ENCODE assay signal across 31 cellular contexts in genomic region chr10:43219848-43220247, GRCh38. TPM values are rescaled to one million over a fixed set of nuclear protein-coding genes. Genes with fewer than 3 reads are reported as not detected.
DNase-seq lines count a peak whose midpoint lies in the region; ATAC-seq and TF ChIP-seq lines count a peak whose summit lies in the region.
"Had no signal": no experiment of that assay in that cellular context is flagged by ENCODE, and none has a peak within 500 bp of the region (broad histone marks: within the 10 kb centered on the region; RNA-seq: fewer than 3 reads in every experiment).

No MANE protein-coding gene starts in this region.

- H3K4me3 Mint-ChIP-seq in endodermal cell = no peak overlapping the region
- H3K4me3 Mint-ChIP-seq in activated CD8-positive, alpha-beta T cell treated with anti-CD3 and anti-CD28 coated beads for 36 hours = no peak overlapping the region
- H3K4me3 Mint-ChIP-seq: B cell; CD8-positive, alpha-beta memory T cell; stimulated activated naive CD8-positive, alpha-beta T cell treated with anti-CD3 and anti-CD28 coated beads, Interleukin-15, amount 100 ng/mL, for 72 hours; T-helper 1 cell treated with Interleukin-12 subunit alpha and Interleukin-12 subunit beta and Interleukin-4 antibody, amounts not matched to agents 30 μg/mL and 1 μg/mL, for 36 hours had no signal

- H3K27me3 Mint-ChIP-seq in endodermal cell (ENCODE audit: insufficient read depth) = peaks cover 2% of the 10 kb centered on the region
- peaks cover under 1% of the 10 kb centered on the region for H3K27me3 Mint-ChIP-seq in activated CD8-positive, alpha-beta T cell treated with anti-CD3 and anti-CD28 coated beads for 36 hours

- H3K36me3 ChIP-seq in SK-N-SH (replicated peaks in 1 of 2; ENCODE audit: control insufficient read depth in 1 of 2, insufficient read depth in 2 of 2, low read length in 1 of 2) = no peaks in the 10 kb centered on the region
- no peaks in the 10 kb centered on the region for H3K36me3 ChIP-seq in endodermal cell (ENCODE audit: control insufficient read depth, insufficient read depth, low read length)
- H3K36me3 ChIP-seq in psoas muscle (ENCODE audit: insufficient read depth in 1 of 2, low read depth in 1 of 2) = no peaks in the 10 kb centered on the region
- no peaks in the 10 kb centered on the region for H3K36me3 ChIP-seq in upper lobe of left lung
- H3K36me3 ChIP-seq: esophagus muscularis mucosa, neutrophil, prostate gland, thyroid gland had no signal

- no peak overlapping the region for H3K27ac Mint-ChIP-seq in endodermal cell
- H3K27ac Mint-ChIP-seq in activated CD8-positive, alpha-beta T cell treated with anti-CD3 and anti-CD28 coated beads for 36 hours = no peak overlapping the region
- H3K27ac Mint-ChIP-seq: B cell; IgD-negative memory B cell; stimulated activated naive CD8-positive, alpha-beta T cell treated with anti-CD3 and anti-CD28 coated beads, Interleukin-15, amount 100 ng/mL, for 72 hours; T-helper 1 cell treated with Interleukin-12 subunit alpha and Interleukin-12 subunit beta and Interleukin-4 antibody, amounts not matched to agents 30 μg/mL and 1 μg/mL, for 36 hours had no signal

- CTCF ChIA-PET in SK-N-SH (lab: Yijun Ruan, JAX) = interaction anchor here (2.5 kb wide), 1 partner anchor 15 kb away, joined by 11 read pairs; no protein-coding TSS in a partner anchor
- CTCF ChIA-PET in activated CD8-positive, alpha-beta T cell treated with anti-CD3 and anti-CD28 coated beads for 36 hours (lab: Charles Lee) = no interaction called here

- H3K9me3 Mint-ChIP-seq in endodermal cell = no peaks in the 10 kb centered on the region
- no peaks in the 10 kb centered on the region for H3K9me3 Mint-ChIP-seq in activated CD8-positive, alpha-beta T cell treated with anti-CD3 and anti-CD28 coated beads for 36 hours
- H3K9me3 Mint-ChIP-seq: CD8-positive, alpha-beta memory T cell; IgD-negative memory B cell; stimulated activated naive CD8-positive, alpha-beta T cell treated with anti-CD3 and anti-CD28 coated beads, Interleukin-15, amount 100 ng/mL, for 72 hours; T-helper 1 cell treated with Interleukin-12 subunit alpha and Interleukin-12 subunit beta and Interleukin-4 antibody, amounts not matched to agents 30 μg/mL and 1 μg/mL, for 36 hours had no signal

- TF ChIP-seq CTCF in SK-N-SH (IDR thresholded peaks at IDR 0.05) (no peak), endodermal cell (conservative IDR thresholded peaks at IDR 0.05) (no peak), psoas muscle (IDR thresholded peaks at IDR 0.05) (no peak), upper lobe of left lung (IDR thresholded peaks at IDR 0.05) (no peak)
- no peak for TF ChIP-seq CTCF in activated CD8-positive, alpha-beta T cell treated with anti-CD3 and anti-CD28 coated beads for 36 hours (IDR thresholded peaks at IDR 0.05)

- H3K9ac ChIP-seq in SK-N-SH (no peak overlapping the region), endodermal cell (ENCODE audit: extremely low read depth, low read length, poor library complexity, severe bottlenecking) (no peak overlapping the region)

- H3K4me2 ChIP-seq in SK-N-SH = no peak overlapping the region

- no peaks in the 10 kb centered on the region for H3K9me3 ChIP-seq in SK-N-SH
- H3K9me3 ChIP-seq in endodermal cell (ENCODE audit: control insufficient read depth, low read length) = no peaks in the 10 kb centered on the region
- no peaks in the 10 kb centered on the region for H3K9me3 ChIP-seq in psoas muscle
- H3K9me3 ChIP-seq in upper lobe of left lung = no peaks in the 10 kb centered on the region
- H3K9me3 ChIP-seq: esophagus muscularis mucosa, neutrophil, prostate gland, thyroid gland had no signal

- intact Hi-C loops in psoas muscle (cut with DNase I) = no loop called here
- intact Hi-C loops in activated CD8-positive, alpha-beta T cell treated with anti-CD3 and anti-CD28 coated beads for 36 hours (cut with micrococcal nuclease) = no loop called here

- no peaks in the 10 kb centered on the region for H3K79me2 ChIP-seq in SK-N-SH (ENCODE audit: insufficient read depth)

- no peak for TF ChIP-seq EP300 in SK-N-SH (IDR thresholded peaks at IDR 0.05; ENCODE audit: borderline replicate concordance in 1 of 2, low read depth in 1 of 2, low read length in 1 of 2)
- TF ChIP-seq EP300 in upper lobe of left lung (IDR thresholded peaks at IDR 0.05) = no peak

- H3K27ac ChIP-seq in SK-N-SH (ENCODE audit: low read depth in 2 of 2, low read length in 1 of 2) (no peak overlapping the region), endodermal cell (ENCODE audit: low read depth, low read length) (no peak overlapping the region), psoas muscle (no peak overlapping the region), upper lobe of left lung (no peak overlapping the region)
- H3K27ac ChIP-seq: foreskin keratinocyte, neutrophil, prostate gland, thyroid gland had no signal

- POLR2A ChIA-PET in SK-N-SH (lab: Yijun Ruan, JAX) = no interaction called here
- POLR2A ChIA-PET in activated CD8-positive, alpha-beta T cell treated with anti-CD3 and anti-CD28 coated beads for 36 hours (lab: Charles Lee) = no interaction called here

- H4K20me1 ChIP-seq in SK-N-SH (ENCODE audit: insufficient read depth) = no peaks in the 10 kb centered on the region

- H3K9me2 ChIP-seq in SK-N-SH = no peaks in the 10 kb centered on the region

- no peak for TF ChIP-seq POLR2A in upper lobe of left lung (IDR thresholded peaks at IDR 0.05)

- H3K36me3 Mint-ChIP-seq in endodermal cell (ENCODE audit: low read depth) = no peaks in the 10 kb centered on the region
- no peaks in the 10 kb centered on the region for H3K36me3 Mint-ChIP-seq in activated CD8-positive, alpha-beta T cell treated with anti-CD3 and anti-CD28 coated beads for 36 hours (ENCODE audit: low read depth)
- H3K36me3 Mint-ChIP-seq: CD8-positive, alpha-beta memory T cell had no signal

- no peak for TF ChIP-seq RAD21 in SK-N-SH (IDR thresholded peaks at IDR 0.05; ENCODE audit: low read length)

- H3F3A ChIP-seq in SK-N-SH (replicated peaks; ENCODE audit: insufficient read depth) = no peaks in the 10 kb centered on the region

- H3K4me1 ChIP-seq in SK-N-SH (ENCODE audit: control insufficient read depth in 1 of 2, insufficient read depth in 2 of 2, low read depth in 1 of 2, low read length in 1 of 2) = peaks cover 0 to 21% of the 10 kb centered on the region in 2 experiments; a peak in 1 of 4 replicates
- no peaks in the 10 kb centered on the region for H3K4me1 ChIP-seq in endodermal cell (ENCODE audit: control insufficient read depth, insufficient read depth, low read length)
- no peaks in the 10 kb centered on the region for H3K4me1 ChIP-seq in psoas muscle
- H3K4me1 ChIP-seq in upper lobe of left lung = no peaks in the 10 kb centered on the region
- H3K4me1 ChIP-seq: foreskin keratinocyte, prostate gland had no signal

- H2AFZ ChIP-seq in SK-N-SH (ENCODE audit: low read depth) = no peak overlapping the region

- ATAC-seq in SK-N-SH treated with all-trans-retinoic acid at 6 μM for 48 hours = no peak
- no peak for ATAC-seq in psoas muscle
- no peak for ATAC-seq in upper lobe of left lung (ENCODE audit: low FRiP score in 2 of 2)
- ATAC-seq in HG03196 (IDR thresholded peaks at IDR 0.05; ENCODE audit: unreplicated experiment) = no peak
- no peak for ATAC-seq in activated CD8-positive, alpha-beta T cell treated with anti-CD3 and anti-CD28 coated beads for 36 hours
- ATAC-seq: foreskin keratinocyte; left colon; stimulated activated naive CD8-positive, alpha-beta T cell treated with anti-CD3 and anti-CD28 coated beads, Interleukin-15, amount 100 ng/mL, for 72 hours had no signal

- peak; percentile 62 for DNase-seq in SK-N-SH
- DNase-seq in NCI-H69 (lab: John Stamatoyannopoulos, UW) = peak; percentile 69
- peak; percentile 27 for DNase-seq in endodermal cell
- peak; percentile 7 to 19 for DNase-seq in psoas muscle
- DNase-seq in upper lobe of left lung = no peak
- no peak for DNase-seq in activated CD8-positive, alpha-beta T cell treated with anti-CD3 and anti-CD28 coated beads for 36 hours
- DNase-seq: activated CD4-positive, alpha-beta T cell treated with anti-CD3 and anti-CD28 coated beads, Interleukin-2, amount 50 U/mL, for 4 hours; activated naive CD4-positive, alpha-beta T cell; amygdala; cortex of kidney; DMS153; foreskin keratinocyte; NCI-H1048; NCI-H2081 treated with DMSO at 0.1 percent for 48 hours; NCI-H345; NCI-H748 treated with DMSO at 0.1 percent for 48 hours had no signal

- no peaks in the 10 kb centered on the region for H3K27me3 ChIP-seq in SK-N-SH (ENCODE audit: insufficient read depth)
- no peaks in the 10 kb centered on the region for H3K27me3 ChIP-seq in endodermal cell (ENCODE audit: control insufficient read depth, insufficient read depth, low read length, poor library complexity, severe bottlenecking)
- H3K27me3 ChIP-seq in psoas muscle (ENCODE audit: insufficient read depth in 3 of 3, low read length in 2 of 3) = peaks cover 0 to 12% (median 0%) of the 10 kb centered on the region in 3 donors
- H3K27me3 ChIP-seq in upper lobe of left lung = no peaks in the 10 kb centered on the region
- H3K27me3 ChIP-seq: thyroid gland had no signal

- peaks cover 3% of the 10 kb centered on the region for H3K4me1 Mint-ChIP-seq in endodermal cell
- H3K4me1 Mint-ChIP-seq in activated CD8-positive, alpha-beta T cell treated with anti-CD3 and anti-CD28 coated beads for 36 hours (ENCODE audit: low read depth) = peaks cover 6% of the 10 kb centered on the region

- H3K4me3 ChIP-seq in SK-N-SH (ENCODE audit: low read depth in 2 of 2, low read length in 1 of 2) (no peak overlapping the region), endodermal cell (ENCODE audit: low read length) (no peak overlapping the region), psoas muscle (no peak overlapping the region), upper lobe of left lung (no peak overlapping the region)
- H3K4me3 ChIP-seq: esophagus muscularis mucosa, prostate gland, skin epidermis, thyroid gland had no signal

- WGBS in SK-N-SH (ENCODE audit: low lambda C conversion rate) = 14% methylated on average over 1 of the region's 5 CpGs
- WGBS in endodermal cell (ENCODE audit: insufficient coverage in 1 of 2, insufficient read length in 1 of 2), 2 experiments = 87 to 90% methylated on average over 5 of the region's 5 CpGs
- 75 to 78% (median 77%) methylated on average over 5 of the region's 5 CpGs for WGBS in psoas muscle, 3 donors
- 82% methylated on average over 5 of the region's 5 CpGs; no CpG with 5 or more reads in 1 of the 2 donors for whole genome bisulfite sequencing in upper lobe of left lung, 2 donors

TF ChIP-seq in SK-N-SH, 30 proteins besides CTCF, POLR2A, EP300 and RAD21:
- no peak for TF ChIP-seq SIN3A (IDR thresholded peaks at IDR 0.05; ENCODE audit: borderline replicate concordance, low read depth, low read length)

RNA-seq across cellular contexts. Expression of gene RASGEF1A, which starts 47.0 kb away (rescaled TPM):
- not detected in 2 replicates for polyA plus RNA-seq in SK-N-SH (2012; rRNA removed)
- 0.01 TPM in 1 of 2 replicates, not detected in the other for polyA plus RNA-seq in SK-N-SH (2012; cell fraction: cytosol; rRNA removed)
- not detected in 2 replicates for polyA plus RNA-seq in SK-N-SH (2012; cell fraction: nucleus; rRNA removed)
- 10 to 100 TPM in 1 of 2 donors, 1 to 10 TPM in 1; 8.1 to 13.4 TPM for total RNA-seq in endodermal cell
- 5.3 TPM for polyA plus RNA-seq in endodermal cell (2013, experiment 1 of 2)
- polyA plus RNA-seq in endodermal cell (2013, experiment 2 of 2) = 4.2 TPM
- total RNA-seq in psoas muscle = under 1 TPM; 0.34 to 0.69 (median 0.41) TPM
- under 1 TPM; 0.10 to 0.46 (median 0.15) TPM for polyA plus RNA-seq in psoas muscle
- total RNA-seq in upper lobe of left lung = 1 to 10 TPM; 2.3 to 8.4 (median 4.9) TPM
- 1 to 10 TPM; 1.2 to 1.5 TPM for total RNA-seq in activated CD8-positive, alpha-beta T cell treated with anti-CD3 and anti-CD28 coated beads for 36 hours
- total RNA-seq: H4, RPMI7951 had no signal

Comparison
In these comparisons a context has a peak if more than half of its experiments do, and no peak if none do; other contexts are left out.
1. DNase-seq: peak in SK-N-SH (single experiment), NCI-H69 (single experiment), endodermal cell (single experiment) and psoas muscle (2 of 2); none in upper lobe of left lung (0 of 2) and activated CD8-positive, alpha-beta T cell treated with anti-CD3 and anti-CD28 coated beads for 36 hours (single experiment).